ENCODE assay signal across 36 cellular contexts in the genomic region with DNA sequence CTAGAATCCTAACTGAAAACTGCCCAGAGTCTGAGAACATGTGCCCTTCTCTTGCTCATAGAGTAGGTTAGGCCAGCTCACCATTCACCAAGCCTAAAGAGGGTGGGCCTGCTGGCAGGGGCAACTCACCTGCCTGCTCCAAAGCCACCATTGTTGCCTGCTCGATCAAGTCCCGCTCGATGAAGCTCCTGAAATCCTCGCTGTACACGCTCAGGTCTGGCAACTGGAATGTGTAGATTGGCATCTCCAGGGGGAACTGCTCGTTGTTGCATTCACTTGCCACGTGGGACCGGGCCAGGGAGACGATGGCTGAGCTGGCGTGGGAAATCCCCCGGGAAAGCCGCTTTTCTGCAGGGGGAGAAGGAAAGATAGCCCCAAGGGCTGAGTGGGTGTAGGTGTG.
"Had no signal": no experiment of that assay in that cellular context is flagged by ENCODE, and none has a peak within 500 bp of the region (broad histone marks: within the 10 kb centered on the region; RNA-seq: fewer than 3 reads in every experiment).

No MANE protein-coding gene starts in this region.

- H3K4me1 ChIP-seq: adrenal gland, ascending aorta, body of pancreas, breast epithelium had no signal

- H3K36me3 ChIP-seq: adrenal gland, ascending aorta, brain microvascular endothelial cell, breast epithelium, cardiac muscle cell had no signal

- H3K36me3 Mint-ChIP-seq: activated naive CD4-positive, alpha-beta T cell treated with anti-CD3 and anti-CD28 coated beads, Interleukin-2, amount 10 ng/mL, durations not matched to agents 7 days and 5 days; activated naive CD4-positive, alpha-beta T cell treated with anti-CD3 and anti-CD28 coated beads, Interleukin-2, amount 50 U/mL, for 24 hours; activated naive CD4-positive, alpha-beta T cell treated with anti-CD3 and anti-CD28 coated beads, Interleukin-2, amount 50 U/mL, for 72 hours; activated naive CD8-positive, alpha-beta T cell; activated naive CD8-positive, alpha-beta T cell treated with anti-CD3 and anti-CD28 coated beads for 36 hours; activated naive CD8-positive, alpha-beta T cell treated with anti-CD3 and anti-CD28 coated beads, Interleukin-2, amount 10 ng/mL, durations not matched to agents 7 days and 5 days had no signal

- H3K4me3 Mint-ChIP-seq: activated naive CD4-positive, alpha-beta T cell treated with anti-CD3 and anti-CD28 coated beads for 36 hours; activated naive CD4-positive, alpha-beta T cell treated with anti-CD3 and anti-CD28 coated beads, Interleukin-2, amount 10 ng/mL, durations not matched to agents 7 days and 5 days; activated naive CD4-positive, alpha-beta T cell treated with anti-CD3 and anti-CD28 coated beads, Interleukin-2, amount 50 U/mL, for 24 hours; activated naive CD8-positive, alpha-beta T cell; activated naive CD8-positive, alpha-beta T cell treated with anti-CD3 and anti-CD28 coated beads for 36 hours; activated naive CD8-positive, alpha-beta T cell treated with anti-CD3 and anti-CD28 coated beads, Interleukin-2, amount 10 ng/mL, durations not matched to agents 7 days and 5 days; activated naive CD8-positive, alpha-beta T cell treated with anti-CD3 and anti-CD28 coated beads, Interleukin-2, amount 50 U/mL, for 24 hours; activated T-cell treated with anti-CD3 and anti-CD28 coated beads, Interleukin-2, amount 50 U/mL, for 24 hours; activated T-cell treated with anti-CD3 and anti-CD28 coated beads, Interleukin-2, amount 50 U/mL, for 4 hours; activated T-cell treated with anti-CD3 and anti-CD28 coated beads, Interleukin-2, amount 50 U/mL, for 72 hours; activated T-helper 1 cell treated with anti-CD3 and anti-CD28 coated beads, Interleukin-12 subunit alpha, Interleukin-12 subunit beta, Interleukin-2, Interleukin-4 antibody, amounts not matched to agents 30 ng/mL and 10 ng/mL and 1 ng/mL, durations not matched to agents 14 hours and 24 hours and 36 hours; activated T-helper 17 cell treated with anti-CD3 and anti-CD28 coated beads, Interleukin-2, amount 50 U/mL, for 72 hours; brain; central memory CD8-positive, alpha-beta T cell had no signal

- DNase-seq: activated gamma-delta T cell; activated gamma-delta T cell treated with Interleukin-2 at 50 U/mL for 16 hours; activated naive CD4-positive, alpha-beta T cell; activated naive CD4-positive, alpha-beta T cell treated with anti-CD3 and anti-CD28 coated beads for 36 hours; activated naive CD4-positive, alpha-beta T cell treated with anti-CD3 and anti-CD28 coated beads, Interleukin-2, amount 10 ng/mL, durations not matched to agents 7 days and 5 days; activated naive CD4-positive, alpha-beta T cell treated with anti-CD3 and anti-CD28 coated beads, Interleukin-2, amount 50 U/mL, for 16 hours; activated naive CD4-positive, alpha-beta T cell treated with Interleukin-2 at 50 U/mL for 16 hours; activated naive CD8-positive, alpha-beta T cell treated with anti-CD3 and anti-CD28 coated beads for 36 hours; activated naive CD8-positive, alpha-beta T cell treated with anti-CD3 and anti-CD28 coated beads, Interleukin-2, amount 10 ng/mL, durations not matched to agents 7 days and 5 days; activated naive CD8-positive, alpha-beta T cell treated with anti-CD3 and anti-CD28 coated beads, Interleukin-2, amount 50 U/mL, for 24 hours; activated T-cell treated with anti-CD3 and anti-CD28 coated beads, Interleukin-2, amount 50 U/mL, for 1 hour; activated T-cell treated with anti-CD3 and anti-CD28 coated beads, Interleukin-2, amount 50 U/mL, for 24 hours; activated T-cell treated with anti-CD3 and anti-CD28 coated beads, Interleukin-2, amount 50 U/mL, for 4 hours; activated T-cell treated with anti-CD3 and anti-CD28 coated beads, Interleukin-2, amount 50 U/mL, for 48 hours; activated T-cell treated with anti-CD3 and anti-CD28 coated beads, Interleukin-2, amount 50 U/mL, for 72 hours; adrenal gland; amniotic stem cell; amygdala; anterior cingulate cortex; aorta; body of pancreas; brain microvascular endothelial cell; caudate nucleus; central memory CD4-positive, alpha-beta T cell; cerebellar nuclear complex had no signal

- H3K27me3 ChIP-seq: adrenal gland, ascending aorta, body of pancreas, brain microvascular endothelial cell, breast epithelium, cardiac muscle cell had no signal

- H3K9me3 Mint-ChIP-seq: activated naive CD4-positive, alpha-beta T cell treated with anti-CD3 and anti-CD28 coated beads for 36 hours; activated naive CD4-positive, alpha-beta T cell treated with anti-CD3 and anti-CD28 coated beads, Interleukin-2, amount 10 ng/mL, durations not matched to agents 7 days and 5 days; activated naive CD4-positive, alpha-beta T cell treated with anti-CD3 and anti-CD28 coated beads, Interleukin-2, amount 50 U/mL, for 24 hours; activated naive CD4-positive, alpha-beta T cell treated with anti-CD3 and anti-CD28 coated beads, Interleukin-2, amount 50 U/mL, for 72 hours; activated naive CD8-positive, alpha-beta T cell treated with anti-CD3 and anti-CD28 coated beads for 36 hours; activated naive CD8-positive, alpha-beta T cell treated with anti-CD3 and anti-CD28 coated beads, Interleukin-2, amount 10 ng/mL, durations not matched to agents 7 days and 5 days; activated naive CD8-positive, alpha-beta T cell treated with anti-CD3 and anti-CD28 coated beads, Interleukin-2, amount 50 U/mL, for 24 hours; activated T-cell treated with anti-CD3 and anti-CD28 coated beads, Interleukin-2, amount 50 U/mL, for 24 hours; activated T-cell treated with anti-CD3 and anti-CD28 coated beads, Interleukin-2, amount 50 U/mL, for 4 hours; activated T-helper 1 cell treated with anti-CD3 and anti-CD28 coated beads, Interleukin-12 subunit alpha, Interleukin-12 subunit beta, Interleukin-2, Interleukin-4 antibody, amounts not matched to agents 30 ng/mL and 10 ng/mL and 1 ng/mL, durations not matched to agents 14 hours and 24 hours and 36 hours; activated T-helper 17 cell treated with anti-CD3 and anti-CD28 coated beads, Interleukin-2, amount 50 U/mL, for 72 hours; activated T-helper 2 cell treated with anti-CD3 and anti-CD28 coated beads, Interferon-gamma antibody, Interleukin-2, Interleukin-4, amounts not matched to agents 10 μg/mL and 5 μg/mL and 100 μg/mL, durations not matched to agents 14 hours and 24 hours and 36 hours; brain; central memory CD8-positive, alpha-beta T cell had no signal

- H3K4me1 Mint-ChIP-seq: activated naive CD4-positive, alpha-beta T cell treated with anti-CD3 and anti-CD28 coated beads, Interleukin-2, amount 10 ng/mL, durations not matched to agents 7 days and 5 days; activated naive CD4-positive, alpha-beta T cell treated with anti-CD3 and anti-CD28 coated beads, Interleukin-2, amount 50 U/mL, for 24 hours; activated naive CD8-positive, alpha-beta T cell treated with anti-CD3 and anti-CD28 coated beads for 36 hours; activated naive CD8-positive, alpha-beta T cell treated with anti-CD3 and anti-CD28 coated beads, Interleukin-2, amount 10 ng/mL, durations not matched to agents 7 days and 5 days; activated naive CD8-positive, alpha-beta T cell treated with anti-CD3 and anti-CD28 coated beads, Interleukin-2, amount 50 U/mL, for 24 hours; activated T-helper 17 cell treated with anti-CD3 and anti-CD28 coated beads, Interleukin-2, amount 50 U/mL, for 72 hours; central memory CD8-positive, alpha-beta T cell had no signal

- ATAC-seq: activated naive CD4-positive, alpha-beta T cell treated with anti-CD3 and anti-CD28 coated beads, Interleukin-2, amount 50 U/mL, for 72 hours; activated naive CD8-positive, alpha-beta T cell treated with anti-CD3 and anti-CD28 coated beads, Interleukin-2, amount 50 U/mL, for 24 hours; activated T-cell treated with anti-CD3 and anti-CD28 coated beads, Interleukin-2, amount 50 U/mL, for 4 hours; activated T-cell treated with anti-CD3 and anti-CD28 coated beads, Interleukin-2, amount 50 U/mL, for 72 hours; activated T-helper 17 cell treated with anti-CD3 and anti-CD28 coated beads, Interleukin-2, amount 50 U/mL, for 72 hours; body of pancreas had no signal

- H3K27me3 Mint-ChIP-seq: activated naive CD4-positive, alpha-beta T cell treated with anti-CD3 and anti-CD28 coated beads, Interleukin-2, amount 50 U/mL, for 24 hours; activated naive CD8-positive, alpha-beta T cell; activated T-cell treated with anti-CD3 and anti-CD28 coated beads, Interleukin-2, amount 50 U/mL, for 24 hours had no signal

- H3K27ac Mint-ChIP-seq: activated naive CD4-positive, alpha-beta T cell treated with anti-CD3 and anti-CD28 coated beads for 36 hours; activated naive CD4-positive, alpha-beta T cell treated with anti-CD3 and anti-CD28 coated beads, Interleukin-2, amount 10 ng/mL, durations not matched to agents 7 days and 5 days; activated naive CD4-positive, alpha-beta T cell treated with anti-CD3 and anti-CD28 coated beads, Interleukin-2, amount 50 U/mL, for 24 hours; activated naive CD4-positive, alpha-beta T cell treated with anti-CD3 and anti-CD28 coated beads, Interleukin-2, amount 50 U/mL, for 72 hours; activated naive CD8-positive, alpha-beta T cell; activated naive CD8-positive, alpha-beta T cell treated with anti-CD3 and anti-CD28 coated beads for 36 hours; activated naive CD8-positive, alpha-beta T cell treated with anti-CD3 and anti-CD28 coated beads, Interleukin-2, amount 10 ng/mL, durations not matched to agents 7 days and 5 days; activated naive CD8-positive, alpha-beta T cell treated with anti-CD3 and anti-CD28 coated beads, Interleukin-2, amount 50 U/mL, for 24 hours; activated T-cell treated with anti-CD3 and anti-CD28 coated beads, Interleukin-2, amount 50 U/mL, for 24 hours; activated T-cell treated with anti-CD3 and anti-CD28 coated beads, Interleukin-2, amount 50 U/mL, for 72 hours; activated T-helper 1 cell treated with anti-CD3 and anti-CD28 coated beads, Interleukin-12 subunit alpha, Interleukin-12 subunit beta, Interleukin-2, Interleukin-4 antibody, amounts not matched to agents 30 ng/mL and 10 ng/mL and 1 ng/mL, durations not matched to agents 14 hours and 24 hours and 36 hours; activated T-helper 17 cell treated with anti-CD3 and anti-CD28 coated beads, Interleukin-2, amount 50 U/mL, for 72 hours; activated T-helper 2 cell treated with anti-CD3 and anti-CD28 coated beads, Interferon-gamma antibody, Interleukin-2, Interleukin-4, amounts not matched to agents 10 μg/mL and 5 μg/mL and 100 μg/mL, durations not matched to agents 14 hours and 24 hours and 36 hours; brain had no signal

- H3K4me3 ChIP-seq: adrenal gland, ascending aorta, body of pancreas, breast epithelium, cardiac muscle cell had no signal

- H3K9me3 ChIP-seq: adrenal gland, ascending aorta, body of pancreas, breast epithelium had no signal

- H3K27ac ChIP-seq: adrenal gland, ascending aorta, body of pancreas, brain microvascular endothelial cell, breast epithelium, cardiac muscle cell had no signal
